Comparison of ENCODE assay signal across 22 cellular contexts in genomic region chr14:55782166-55782565, GRCh38.
"Had no signal": no experiment of that assay in that cellular context is flagged by ENCODE, and none has a peak within 500 bp of the region (broad histone marks: within the 10 kb centered on the region; RNA-seq: fewer than 3 reads in every experiment).

No MANE protein-coding gene starts in this region.

- H3K4me3 ChIP-seq: heart right ventricle, left lung, lung, neural progenitor cell, sigmoid colon, thoracic aorta, upper lobe of left lung had no signal

- H3K27ac ChIP-seq: heart right ventricle, left lung, neural progenitor cell, sigmoid colon, thoracic aorta, upper lobe of left lung had no signal

- H3K36me3 ChIP-seq: heart right ventricle, left lung, neural progenitor cell, sigmoid colon, thoracic aorta, upper lobe of left lung had no signal

- FAIRE-seq: bronchial epithelial cell had no signal

- DNase-seq: activated CD4-positive, alpha-beta T cell treated with anti-CD3 and anti-CD28 coated beads, Interleukin-2, amount 50 U/mL, for 4 hours; activated CD8-positive, alpha-beta memory T cell treated with anti-CD3 and anti-CD28 coated beads for 24 hours; activated CD8-positive, alpha-beta memory T cell treated with anti-CD3 and anti-CD28 coated beads, Interleukin-2, amount 50 U/mL, for 4 hours; activated naive CD4-positive, alpha-beta T cell; activated T-cell treated with anti-CD3 and anti-CD28 coated beads, Interleukin-2, amount 50 U/mL, for 24 hours; amniotic stem cell; cerebellar nuclear complex; effector CD8-positive, alpha-beta T cell; heart right ventricle; left lung; naive thymus-derived CD4-positive, alpha-beta T cell; retina; sigmoid colon; stimulated activated CD4-positive, alpha-beta T cell treated with anti-CD3 and anti-CD28 coated beads, Interleukin-2, amount 100 ng/mL, for 48 hours; stimulated activated CD8-positive, alpha-beta memory T cell treated with anti-CD3 and anti-CD28 coated beads, Interleukin-4, amount 100 ng/mL, for 48 hours; stimulated activated naive B cell treated with anti-CD40 and anti-IgM and Interleukin-4, amounts not matched to agents 10 μg/mL and 1 μg/mL and 100 μg/mL, for 72 hours; T1000; upper lobe of left lung had no signal

- H3K27me3 ChIP-seq: heart right ventricle, left lung, neural progenitor cell, sigmoid colon, upper lobe of left lung had no signal

- H3K9ac ChIP-seq: neural progenitor cell had no signal

- H2AFZ ChIP-seq: neural progenitor cell had no signal

- H3K4me1 ChIP-seq: neural progenitor cell had no signal

- H3K4me2 ChIP-seq: neural progenitor cell had no signal

- H3K9me3 ChIP-seq: heart right ventricle, left lung, sigmoid colon, thoracic aorta, upper lobe of left lung had no signal
